ENCODE assay signal across 1 cellular context in the genomic region with DNA sequence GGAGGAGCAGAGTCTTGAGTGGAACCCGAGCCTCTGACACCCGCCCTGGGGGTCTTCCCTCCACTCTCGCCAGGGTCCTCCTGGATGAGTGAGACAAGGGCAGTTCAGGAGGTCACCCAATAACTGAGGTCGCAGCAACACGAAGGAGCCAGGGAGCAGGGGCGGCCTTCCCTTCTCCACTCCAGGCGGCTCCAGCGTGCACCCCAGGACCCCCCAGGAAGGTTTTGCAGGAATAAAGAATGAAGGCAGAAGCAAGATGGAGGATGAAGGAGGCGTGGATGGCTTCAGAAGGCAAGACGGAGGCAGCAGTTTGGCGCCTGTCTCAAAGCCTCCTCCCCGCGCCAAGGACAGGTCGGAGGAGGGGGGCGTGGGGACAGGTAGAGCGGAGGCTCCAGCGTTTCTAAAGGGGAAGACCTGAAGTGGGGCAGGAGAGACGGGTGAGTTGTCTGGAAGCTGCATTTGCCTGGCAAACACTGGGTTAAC.
TF ChIP-seq lines count a peak whose summit lies in the region.

No MANE protein-coding gene starts in this region.

TF ChIP-seq in GM12878, 131 proteins besides CTCF, POLR2A, EP300 and RAD21:
- no peak for TF ChIP-seq BCL11A (IDR thresholded peaks at IDR 0.05; ENCODE audit: low read depth, low read length)
- no peak for TF ChIP-seq STAT1 (conservative IDR thresholded peaks at IDR 0.05)
- TF ChIP-seq HCFC1 (IDR thresholded peaks at IDR 0.05; ENCODE audit: low read length), result no peak
- TF ChIP-seq RELA (IDR thresholded peaks at IDR 0.05; ENCODE audit: borderline replicate concordance, partially characterized antibody), result no peak
- TF ChIP-seq TCF7 (IDR thresholded peaks at IDR 0.05; ENCODE audit: borderline replicate concordance), result no peak
- no peak for TF ChIP-seq NFXL1 (IDR thresholded peaks at IDR 0.05; ENCODE audit: borderline replicate concordance)
- TF ChIP-seq, protein P1, sequence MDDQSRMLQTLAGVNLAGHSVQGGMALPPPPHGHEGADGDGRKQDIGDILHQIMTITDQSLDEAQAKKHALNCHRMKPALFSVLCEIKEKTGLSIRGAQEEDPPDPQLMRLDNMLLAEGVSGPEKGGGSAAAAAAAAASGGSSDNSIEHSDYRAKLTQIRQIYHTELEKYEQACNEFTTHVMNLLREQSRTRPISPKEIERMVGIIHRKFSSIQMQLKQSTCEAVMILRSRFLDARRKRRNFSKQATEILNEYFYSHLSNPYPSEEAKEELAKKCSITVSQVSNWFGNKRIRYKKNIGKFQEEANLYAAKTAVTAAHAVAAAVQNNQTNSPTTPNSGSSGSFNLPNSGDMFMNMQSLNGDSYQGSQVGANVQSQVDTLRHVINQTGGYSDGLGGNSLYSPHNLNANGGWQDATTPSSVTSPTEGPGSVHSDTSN (IDR thresholded peaks at IDR 0.05; ENCODE audit: insufficient replicate concordance, low read depth, low read length), result no peak
- no peak for TF ChIP-seq MTA3 (IDR thresholded peaks at IDR 0.05; ENCODE audit: borderline replicate concordance, low read length)
- no peak for TF ChIP-seq NRF1 (conservative IDR thresholded peaks at IDR 0.05; ENCODE audit: low read depth, low read length)
- no peak for TF ChIP-seq TARDBP (IDR thresholded peaks at IDR 0.05; ENCODE audit: borderline replicate concordance)
- TF ChIP-seq POLR2AphosphoS2 (IDR thresholded peaks at IDR 0.05; ENCODE audit: low read depth, low read length), result no peak
- TF ChIP-seq ATF7 (IDR thresholded peaks at IDR 0.05; ENCODE audit: low read depth), result no peak
- no peak for TF ChIP-seq JUND (IDR thresholded peaks at IDR 0.05; ENCODE audit: low read depth, low read length)
- TF ChIP-seq SREBF2 (IDR thresholded peaks at IDR 0.05; ENCODE audit: low read length), result no peak
- TF ChIP-seq, protein P2, sequence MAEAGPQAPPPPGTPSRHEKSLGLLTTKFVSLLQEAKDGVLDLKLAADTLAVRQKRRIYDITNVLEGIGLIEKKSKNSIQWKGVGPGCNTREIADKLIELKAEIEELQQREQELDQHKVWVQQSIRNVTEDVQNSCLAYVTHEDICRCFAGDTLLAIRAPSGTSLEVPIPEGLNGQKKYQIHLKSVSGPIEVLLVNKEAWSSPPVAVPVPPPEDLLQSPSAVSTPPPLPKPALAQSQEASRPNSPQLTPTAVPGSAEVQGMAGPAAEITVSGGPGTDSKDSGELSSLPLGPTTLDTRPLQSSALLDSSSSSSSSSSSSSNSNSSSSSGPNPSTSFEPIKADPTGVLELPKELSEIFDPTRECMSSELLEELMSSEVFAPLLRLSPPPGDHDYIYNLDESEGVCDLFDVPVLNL (IDR thresholded peaks at IDR 0.05; ENCODE audit: low read depth, low read length), result no peak
